ENCODE assay signal across 18 cellular contexts in the genomic region with DNA sequence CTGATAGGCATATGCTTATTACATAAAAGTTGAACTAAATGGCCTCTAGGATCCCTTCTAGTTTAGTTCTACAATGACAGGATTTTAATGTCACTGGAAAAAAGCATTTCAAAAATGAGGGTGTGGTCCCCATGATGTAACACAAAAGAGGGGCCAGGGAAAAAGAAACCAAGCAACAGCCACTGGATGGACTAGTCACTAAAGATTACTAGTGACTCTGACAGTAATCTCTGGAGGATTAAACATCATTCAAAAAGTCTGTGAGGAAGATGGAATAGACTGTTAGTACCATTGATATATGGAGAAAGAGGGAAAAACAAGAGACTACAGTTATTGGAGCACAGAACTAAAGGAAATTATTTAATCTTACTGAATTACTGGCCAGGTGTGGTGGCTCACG. TPM values are rescaled to one million over a fixed set of nuclear protein-coding genes. Genes with fewer than 3 reads are reported as not detected.
"Had no signal": no experiment of that assay in that cellular context is flagged by ENCODE, and none has a peak within 500 bp of the region (broad histone marks: within the 10 kb centered on the region; RNA-seq: fewer than 3 reads in every experiment).

No MANE protein-coding gene starts in this region.

- DNase-seq: activated B cell treated with CpG ODN at 0.5 μM for 24 hours; activated CD4-positive, alpha-beta memory T cell treated with anti-CD3 and anti-CD28 coated beads for 36 hours; activated CD4-positive, alpha-beta T cell treated with anti-CD3 and anti-CD28 coated beads for 4 hours; activated gamma-delta T cell treated with Interleukin-2 at 50 U/mL for 16 hours; activated T-cell treated with anti-CD3 and anti-CD28 coated beads for 4 hours; dorsolateral prefrontal cortex; heart left ventricle; kidney; nephron progenitor cell; nucleus accumbens; right cardiac atrium; stimulated activated naive CD8-positive, alpha-beta T cell treated with anti-CD3 and anti-CD28 coated beads, Interleukin-15, amount 100 ng/mL, for 72 hours; transverse colon had no signal

- H3K36me3 Mint-ChIP-seq: activated CD4-positive, alpha-beta memory T cell treated with anti-CD3 and anti-CD28 coated beads for 36 hours; activated naive CD8-positive, alpha-beta T cell had no signal

- H3K27me3 Mint-ChIP-seq: activated B cell treated with CpG ODN at 0.5 μM for 24 hours; activated CD4-positive, alpha-beta memory T cell treated with anti-CD3 and anti-CD28 coated beads for 36 hours; activated naive CD8-positive, alpha-beta T cell; stimulated activated naive CD8-positive, alpha-beta T cell treated with anti-CD3 and anti-CD28 coated beads, Interleukin-15, amount 100 ng/mL, for 72 hours had no signal

- H3K4me3 ChIP-seq: dorsolateral prefrontal cortex, heart left ventricle, lung, skin epidermis, suprapubic skin, transverse colon had no signal

- H3K4me3 Mint-ChIP-seq: activated B cell treated with CpG ODN at 0.5 μM for 24 hours; activated CD4-positive, alpha-beta memory T cell treated with anti-CD3 and anti-CD28 coated beads for 36 hours; activated naive CD8-positive, alpha-beta T cell; activated T-helper 1 cell treated with anti-CD3 and anti-CD28 coated beads, Interleukin-12 subunit alpha, Interleukin-12 subunit beta, Interleukin-2, Interleukin-4 antibody, amounts not matched to agents 30 ng/mL and 10 ng/mL and 1 ng/mL, durations not matched to agents 14 hours and 24 hours and 36 hours; nephron progenitor cell; stimulated activated naive CD8-positive, alpha-beta T cell treated with anti-CD3 and anti-CD28 coated beads, Interleukin-15, amount 100 ng/mL, for 72 hours had no signal

- H3K27ac Mint-ChIP-seq: activated B cell treated with CpG ODN at 0.5 μM for 24 hours; activated CD4-positive, alpha-beta memory T cell treated with anti-CD3 and anti-CD28 coated beads for 36 hours; activated naive CD8-positive, alpha-beta T cell; activated T-helper 1 cell treated with anti-CD3 and anti-CD28 coated beads, Interleukin-12 subunit alpha, Interleukin-12 subunit beta, Interleukin-2, Interleukin-4 antibody, amounts not matched to agents 30 ng/mL and 10 ng/mL and 1 ng/mL, durations not matched to agents 14 hours and 24 hours and 36 hours; stimulated activated naive CD8-positive, alpha-beta T cell treated with anti-CD3 and anti-CD28 coated beads, Interleukin-15, amount 100 ng/mL, for 72 hours had no signal

- H3K9me3 ChIP-seq: heart left ventricle, suprapubic skin, transverse colon had no signal

- H3K4me1 ChIP-seq: transverse colon had no signal

- H3K36me3 ChIP-seq: transverse colon had no signal

- H3K9me3 Mint-ChIP-seq: activated B cell treated with CpG ODN at 0.5 μM for 24 hours; activated CD4-positive, alpha-beta memory T cell treated with anti-CD3 and anti-CD28 coated beads for 36 hours; activated T-helper 1 cell treated with anti-CD3 and anti-CD28 coated beads, Interleukin-12 subunit alpha, Interleukin-12 subunit beta, Interleukin-2, Interleukin-4 antibody, amounts not matched to agents 30 ng/mL and 10 ng/mL and 1 ng/mL, durations not matched to agents 14 hours and 24 hours and 36 hours; stimulated activated naive CD8-positive, alpha-beta T cell treated with anti-CD3 and anti-CD28 coated beads, Interleukin-15, amount 100 ng/mL, for 72 hours had no signal

- H3K4me1 Mint-ChIP-seq: activated B cell treated with CpG ODN at 0.5 μM for 24 hours; stimulated activated naive CD8-positive, alpha-beta T cell treated with anti-CD3 and anti-CD28 coated beads, Interleukin-15, amount 100 ng/mL, for 72 hours had no signal

- H3K27me3 ChIP-seq: dorsolateral prefrontal cortex, heart left ventricle, suprapubic skin, transverse colon had no signal

RNA-seq across cellular contexts. Expression of a gene that starts 22.9 kb away (rescaled TPM):
- total RNA-seq: activated B cell treated with CpG ODN at 0.5 μM for 24 hours had no signal
